In the genomic region with DNA sequence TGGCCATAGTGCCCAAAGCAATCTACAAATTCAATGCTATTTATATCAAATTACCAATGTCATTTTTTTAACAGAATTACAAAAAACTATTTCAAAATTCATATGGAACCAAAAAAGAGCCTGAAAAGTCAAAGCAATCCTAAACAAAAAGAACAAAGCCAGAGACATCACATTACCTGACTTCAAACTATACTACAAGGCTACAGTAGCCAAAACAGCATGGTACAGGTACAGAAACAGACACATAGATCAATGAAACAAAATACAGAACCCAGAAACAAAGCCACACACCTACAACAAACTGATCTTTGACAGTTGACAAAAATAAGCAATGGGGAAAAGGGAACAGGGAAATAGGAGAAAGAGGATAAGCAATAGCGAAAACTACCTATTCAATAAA, we compare ENCODE assay signal across 27 cellular contexts.
A peak's percentile ranks its signal among the peaks of the same experiment; 100 is the strongest.
DNase-seq lines count a peak whose midpoint lies in the region; TF ChIP-seq lines count a peak whose summit lies in the region.
"Had no signal": no experiment of that assay in that cellular context is flagged by ENCODE, and none has a peak within 500 bp of the region (broad histone marks: within the 10 kb centered on the region; RNA-seq: fewer than 3 reads in every experiment).

No MANE protein-coding gene starts in this region.

- no peak overlapping the region for H3K27ac ChIP-seq in HEK293 (ENCODE audit: extremely low read depth, low read depth, low read length)
- H3K27ac ChIP-seq: 22Rv1; A549; BLaER1; BLaER1 treated with 17β-estradiol and CSF1 and Interleukin-3, amounts not matched to agents 10 nM and 100 nM; C4-2B had no signal

- POLR2A ChIA-PET in HEK293 (lab: Yijun Ruan, JAX): no interaction called here

- no peak overlapping the region for H3K4me3 ChIP-seq in HEK293 (ENCODE audit: low read depth, low read length)
- H3K4me3 ChIP-seq: A549; BLaER1; BLaER1 treated with 17β-estradiol and CSF1 and Interleukin-3, amounts not matched to agents 10 nM and 100 nM had no signal

- DNase-seq in medulla oblongata (ENCODE audit: extremely low spot score): no peak
- DNase-seq: 8988T; ACHN; AML-193; BE2C; C1 segment of cervical spinal cord; Caco-2; Calu3; CD4-positive, alpha-beta memory T cell; CD4-positive, alpha-beta T cell; CD4-positive, CD25-positive, alpha-beta regulatory T cell; CD8-positive, alpha-beta memory T cell; CD8-positive, alpha-beta T cell; COR-L47; DMS 273 treated with DMSO at 0.1 percent for 48 hours; DMS153; DMS53; DMS79; DMS79 treated with DMSO at 0.1 percent for 48 hours; DND-41; EL had no signal

- H3K36me3 ChIP-seq in HEK293 (ENCODE audit: control insufficient read depth in 2 of 2, insufficient read depth in 1 of 2, low read length in 2 of 2): no peaks in the 10 kb centered on the region
- H3K36me3 ChIP-seq: BE2C; BLaER1; BLaER1 treated with 17β-estradiol and CSF1 and Interleukin-3, amounts not matched to agents 10 nM and 100 nM had no signal

- H3K4me1 ChIP-seq in HEK293 (ENCODE audit: control insufficient read depth, insufficient read depth, low read length): no peaks in the 10 kb centered on the region
- H3K4me1 ChIP-seq: BE2C; BLaER1; BLaER1 treated with 17β-estradiol and CSF1 and Interleukin-3, amounts not matched to agents 10 nM and 100 nM; Caco-2 had no signal

- H3K9me3 ChIP-seq in HEK293 (ENCODE audit: control insufficient read depth, insufficient read depth, low read depth, low read length): no peaks in the 10 kb centered on the region; the same call in 1 of the 2 replicates
- H3K9me3 ChIP-seq: BE2C, Caco-2 had no signal

- TF ChIP-seq CTCF in HEK293 (tag by site-specific recombination; IDR thresholded peaks at IDR 0.05): no peak

- CTCF ChIA-PET in HEK293 (lab: Yijun Ruan, JAX): no interaction called here

TF ChIP-seq in HEK293, 187 proteins besides CTCF, POLR2A, EP300 and RAD21:
- TF ChIP-seq ZNF350 (tag by site-specific recombination; IDR thresholded peaks at IDR 0.05): no peak
- TF ChIP-seq ZNF169 (tag by site-specific recombination; IDR thresholded peaks at IDR 0.05): no peak
- no peak for TF ChIP-seq GLI4 (tag by site-specific recombination; IDR thresholded peaks at IDR 0.05)
- TF ChIP-seq ZNF76 (tag by site-specific recombination; IDR thresholded peaks at IDR 0.05; ENCODE audit: borderline replicate concordance, low read depth): no peak
- TF ChIP-seq, protein P1, sequence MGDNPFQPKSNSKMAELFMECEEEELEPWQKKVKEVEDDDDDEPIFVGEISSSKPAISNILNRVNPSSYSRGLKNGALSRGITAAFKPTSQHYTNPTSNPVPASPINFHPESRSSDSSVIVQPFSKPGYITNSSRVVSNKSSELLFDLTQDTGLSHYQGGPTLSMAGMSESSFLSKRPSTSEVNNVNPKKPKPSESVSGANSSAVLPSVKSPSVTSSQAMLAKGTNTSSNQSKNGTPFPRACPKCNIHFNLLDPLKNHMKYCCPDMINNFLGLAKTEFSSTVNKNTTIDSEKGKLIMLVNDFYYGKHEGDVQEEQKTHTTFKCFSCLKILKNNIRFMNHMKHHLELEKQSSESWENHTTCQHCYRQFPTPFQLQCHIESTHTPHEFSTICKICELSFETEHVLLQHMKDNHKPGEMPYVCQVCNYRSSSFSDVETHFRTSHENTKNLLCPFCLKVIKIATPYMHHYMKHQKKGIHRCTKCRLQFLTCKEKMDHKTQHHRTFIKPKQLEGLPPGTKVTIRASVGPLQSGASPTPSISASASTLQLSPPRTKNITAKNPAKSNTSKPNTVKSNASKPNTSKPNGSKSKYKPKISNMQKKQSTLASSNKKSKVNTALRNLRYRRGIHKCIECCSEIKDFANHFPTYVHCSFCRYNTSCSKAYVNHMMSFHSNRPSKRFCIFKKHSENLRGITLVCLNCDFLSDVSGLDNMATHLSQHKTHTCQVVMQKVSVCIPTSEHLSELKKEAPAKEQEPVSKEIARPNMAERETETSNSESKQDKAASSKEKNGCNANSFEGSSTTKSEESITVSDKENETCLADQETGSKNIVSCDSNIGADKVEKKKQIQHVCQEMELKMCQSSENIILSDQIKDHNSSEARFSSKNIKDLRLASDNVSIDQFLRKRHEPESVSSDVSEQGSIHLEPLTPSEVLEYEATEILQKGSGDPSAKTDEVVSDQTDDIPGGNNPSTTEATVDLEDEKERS (tag by site-specific recombination; IDR thresholded peaks at IDR 0.05): peak; percentile 91
- TF ChIP-seq ZNF366 (tag by site-specific recombination; conservative IDR thresholded peaks at IDR 0.05): no peak
- TF ChIP-seq, protein P2, sequence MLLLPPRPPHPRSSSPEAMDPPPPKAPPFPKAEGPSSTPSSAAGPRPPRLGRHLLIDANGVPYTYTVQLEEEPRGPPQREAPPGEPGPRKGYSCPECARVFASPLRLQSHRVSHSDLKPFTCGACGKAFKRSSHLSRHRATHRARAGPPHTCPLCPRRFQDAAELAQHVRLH (tag by site-specific recombination; IDR thresholded peaks at IDR 0.05): peak; percentile 87
TF ChIP-seq in HEK293: peak in this region for 2.
